Comparison of ENCODE assay signal across 8 cellular contexts in the genomic region with DNA sequence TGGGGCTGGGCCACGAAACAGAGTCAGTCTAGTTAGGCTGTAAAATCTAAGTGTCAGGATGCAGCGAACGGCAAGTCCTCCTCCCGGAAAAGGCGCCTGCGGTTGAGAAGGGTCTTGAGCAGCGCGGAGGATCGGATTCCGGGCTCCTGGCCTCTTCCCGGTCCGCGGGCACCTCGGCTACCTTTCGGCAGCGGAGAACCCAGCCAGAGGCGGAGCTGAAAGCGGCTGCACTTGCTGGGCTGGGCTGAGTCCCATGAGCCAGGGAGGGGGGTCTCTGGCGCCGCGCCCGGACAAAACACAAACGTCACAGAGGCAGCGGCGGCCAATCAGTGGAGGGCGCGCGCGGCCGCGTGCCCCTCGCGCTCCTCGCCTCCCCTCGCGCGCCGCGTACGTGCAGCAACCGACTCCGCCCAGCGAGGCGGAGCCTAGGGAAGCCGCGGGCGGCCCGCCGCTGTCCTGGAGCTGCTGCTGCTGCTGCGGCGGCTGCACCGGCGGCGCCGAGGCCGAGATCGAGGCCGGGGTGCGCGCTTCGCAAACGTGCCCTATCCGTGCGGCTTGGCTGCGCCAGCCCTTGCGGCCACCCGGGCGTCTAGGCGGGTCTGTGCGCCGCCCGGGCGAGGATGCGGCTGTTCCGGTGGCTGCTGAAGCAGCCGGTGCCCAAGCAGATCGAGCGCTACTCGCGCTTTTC. TPM values are rescaled to one million over a fixed set of nuclear protein-coding genes. Genes with fewer than 3 reads are reported as not detected.
DNase-seq lines count a peak whose midpoint lies in the region; ATAC-seq, FAIRE-seq and TF ChIP-seq lines count a peak whose summit lies in the region.

A gene (plus strand): TSS at position 451 of the 688 bp plus-strand sequence. CDS start 170 bp downstream, at position 621.

- H3K4me3 Mint-ChIP-seq in central memory CD8-positive, alpha-beta T cell, result peak within 1 kb of the TSS; percentile 82

- H3K9me3 Mint-ChIP-seq in central memory CD8-positive, alpha-beta T cell, result no peaks in the 10 kb centered on the region

- no peaks in the 10 kb centered on the region for H3K27me3 Mint-ChIP-seq in central memory CD8-positive, alpha-beta T cell

- peak; percentile 49 for DNase-seq in AG09319 (ENCODE audit: extremely low read depth, low read depth)
- DNase-seq in NCI-H345 treated with DMSO at 0.1 percent for 48 hours (lab: John Stamatoyannopoulos, UW; ENCODE audit: unreplicated experiment), result peak; percentile 80
- DNase-seq in activated CD4-positive, CD25-positive, alpha-beta regulatory T cell treated with anti-CD3 and anti-CD28 coated beads, Interleukin-2, amount 50 U/mL, for 16 hours (ENCODE audit: low read depth, low spot score), result peak; percentile 64
- peak; percentile 74 to 85 for DNase-seq in central memory CD8-positive, alpha-beta T cell (ENCODE audit: low spot score in 2 of 2)
- peak; percentile 95 for DNase-seq in kidney
- DNase-seq in stimulated activated CD4-positive, alpha-beta T cell treated with anti-CD3 and anti-CD28 coated beads, Interleukin-15, amount 100 ng/mL, for 1 hour (ENCODE audit: low read depth in 1 of 2, low spot score in 1 of 2), result peak; percentile 69 to 77

- H3K4me1 Mint-ChIP-seq in central memory CD8-positive, alpha-beta T cell, result peaks cover 23% of the 10 kb centered on the region

- peak within 1 kb of the TSS; percentile 79 to 86 for H3K27ac ChIP-seq in kidney (ENCODE audit: low read depth in 2 of 2, low read length in 2 of 2)

- peak within 1 kb of the TSS; percentile 72 for H3K27ac Mint-ChIP-seq in central memory CD8-positive, alpha-beta T cell (ENCODE audit: low read depth)

- H3K9me3 ChIP-seq in kidney (ENCODE audit: control insufficient read depth in 1 of 2, low read length in 2 of 2), result no peaks in the 10 kb centered on the region

- FAIRE-seq in kidney (lab: Jason Lieb, UNC), result no peak

- H3K4me3 ChIP-seq in kidney (ENCODE audit: low read length in 2 of 2), result peak within 1 kb of the TSS; percentile 59 to 75

- H3K4me1 ChIP-seq in kidney (ENCODE audit: control insufficient read depth in 1 of 2, insufficient read depth in 1 of 2, low read depth in 1 of 2, low read length in 2 of 2), result peaks cover 0 to 4% of the 10 kb centered on the region in 2 donors

- peak; percentile 96 for ATAC-seq in GM19035 (IDR thresholded peaks at IDR 0.05; ENCODE audit: unreplicated experiment)
- ATAC-seq in HG03342 (IDR thresholded peaks at IDR 0.05; ENCODE audit: unreplicated experiment), result peak; percentile 94
- peak; percentile 89 for ATAC-seq in central memory CD8-positive, alpha-beta T cell (replicated peaks; ENCODE audit: extremely low read depth, poor library complexity, severe bottlenecking)

- H3K36me3 Mint-ChIP-seq in central memory CD8-positive, alpha-beta T cell (ENCODE audit: insufficient read depth), result no peaks in the 10 kb centered on the region

- H3K9ac ChIP-seq in kidney (ENCODE audit: low read length in 2 of 2), result peak within 1 kb of the TSS; percentile 80 to 82

- H3K36me3 ChIP-seq in kidney (ENCODE audit: control insufficient read depth in 1 of 2, insufficient read depth in 2 of 2, low read length in 2 of 2), result no peaks in the 10 kb centered on the region

- intact Hi-C loops in kidney (cut with DNase I), result no loop called here

- TF ChIP-seq CTCF in AG09319 (IDR thresholded peaks at IDR 0.05; ENCODE audit: low read depth, low read length) (no peak), kidney (IDR thresholded peaks at IDR 0.05; ENCODE audit: borderline replicate concordance, extremely low read depth, insufficient read depth) (no peak)

RNA-seq across cellular contexts. Expression of the gene that starts here (rescaled TPM):
- 17.0 TPM for total RNA-seq in kidney
- polyA plus RNA-seq in kidney (ENCODE audit: insufficient read depth, low read depth, low replicate concordance), result 8.8 TPM

Comparison
In these comparisons a context has a peak if more than half of its experiments do, and no peak if none do; other contexts are left out.
1. Peak in every context shown above with its lines: DNase-seq, ATAC-seq, H3K4me3 ChIP-seq and H3K27ac ChIP-seq.